3 cellular contexts compared by ENCODE assay signal in the genomic region with DNA sequence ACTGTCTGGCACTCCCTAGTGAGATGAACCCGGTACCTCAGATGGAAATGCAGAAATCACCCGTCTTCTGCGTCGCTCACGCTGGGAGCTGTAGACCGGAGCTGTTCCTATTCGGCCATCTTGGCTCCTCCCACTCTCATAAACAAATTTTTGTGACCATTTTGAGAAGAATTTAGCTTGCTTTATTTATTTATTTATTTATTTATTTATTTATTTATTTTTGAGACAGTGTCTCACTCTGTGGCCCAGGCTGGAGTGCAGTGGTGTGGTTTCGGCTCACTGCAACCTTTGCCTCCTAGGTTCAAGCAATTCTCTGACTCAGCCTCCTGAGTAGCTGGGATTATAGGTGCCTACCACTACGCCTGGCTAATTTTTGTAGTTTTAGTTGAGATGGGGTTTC.
DNase-seq lines count a peak whose midpoint lies in the region; ATAC-seq, FAIRE-seq and TF ChIP-seq lines count a peak whose summit lies in the region.
"Not testable (repeated sequence)": the region's sequence is repeated elsewhere in the genome, so short reads cannot be mapped to it uniquely, and the experiment has no call there.

No MANE protein-coding gene starts in this region.

- FAIRE-seq in A549 (lab: Jason Lieb, UNC), result not testable (repeated sequence)

- H3K36me3 ChIP-seq in HEK293 (ENCODE audit: control insufficient read depth in 2 of 2, insufficient read depth in 1 of 2, low read length in 2 of 2), result not testable (repeated sequence)

- H3K4me1 Mint-ChIP-seq in activated CD4-positive, alpha-beta T cell treated with anti-CD3 and anti-CD28 coated beads, Interleukin-2, amount 10 ng/mL, durations not matched to agents 24 days and 14 days, result not testable (repeated sequence)

- H3K4me2 ChIP-seq in A549, result not testable (repeated sequence)

- not testable (repeated sequence) for H3K27ac Mint-ChIP-seq in activated CD4-positive, alpha-beta T cell treated with anti-CD3 and anti-CD28 coated beads, Interleukin-2, amount 10 ng/mL, durations not matched to agents 24 days and 14 days

- not testable (repeated sequence) for H3K9me3 Mint-ChIP-seq in activated CD4-positive, alpha-beta T cell treated with anti-CD3 and anti-CD28 coated beads, Interleukin-2, amount 10 ng/mL, durations not matched to agents 24 days and 14 days

- DNase-seq in A549 (ENCODE audit: low read depth in 1 of 2, low spot score in 1 of 2), result not testable (repeated sequence)
- peak; percentile 4 for DNase-seq in activated CD4-positive, alpha-beta T cell treated with anti-CD3 and anti-CD28 coated beads, Interleukin-2, amount 10 ng/mL, durations not matched to agents 24 days and 14 days

- TF ChIP-seq CTCF in A549 (IDR thresholded peaks at IDR 0.05); HEK293 (tag by site-specific recombination; IDR thresholded peaks at IDR 0.05): not testable (repeated sequence)

- H3K4me3 Mint-ChIP-seq in activated CD4-positive, alpha-beta T cell treated with anti-CD3 and anti-CD28 coated beads, Interleukin-2, amount 10 ng/mL, durations not matched to agents 24 days and 14 days, result not testable (repeated sequence)

- H3K36me3 Mint-ChIP-seq in activated CD4-positive, alpha-beta T cell treated with anti-CD3 and anti-CD28 coated beads, Interleukin-2, amount 10 ng/mL, durations not matched to agents 24 days and 14 days (ENCODE audit: low read depth), result not testable (repeated sequence)

- TF ChIP-seq RAD21 in A549 (conservative IDR thresholded peaks at IDR 0.05 in 1 of 2, IDR thresholded peaks at IDR 0.05 in 1 of 2), result not testable (repeated sequence)

- POLR2A ChIA-PET in A549 (lab: Yijun Ruan, JAX); HEK293 (lab: Yijun Ruan, JAX): not testable (repeated sequence)

- ATAC-seq in A549, result not testable (repeated sequence)

- CTCF ChIA-PET in A549 (lab: Yijun Ruan, JAX); HEK293 (lab: Yijun Ruan, JAX): not testable (repeated sequence)

- intact Hi-C loops in activated CD4-positive, alpha-beta T cell treated with anti-CD3 and anti-CD28 coated beads, Interleukin-2, amount 10 ng/mL, durations not matched to agents 24 days and 14 days (cut with micrococcal nuclease), result not testable (repeated sequence)

- H3K27me3 Mint-ChIP-seq in activated CD4-positive, alpha-beta T cell treated with anti-CD3 and anti-CD28 coated beads, Interleukin-2, amount 10 ng/mL, durations not matched to agents 24 days and 14 days, result not testable (repeated sequence)

- not testable (repeated sequence) for TF ChIP-seq EP300 in A549 (IDR thresholded peaks at IDR 0.05)

- H3K4me3 ChIP-seq in A549; HEK293 (ENCODE audit: low read depth, low read length): not testable (repeated sequence)

- WGBS in A549 (ENCODE audit: missing lambda C conversion rate), result 54% methylated on average over 9 of the region's 9 CpGs

- H3K9me3 ChIP-seq in A549; HEK293 (ENCODE audit: control insufficient read depth, insufficient read depth, low read depth, low read length): not testable (repeated sequence)

- TF ChIP-seq POLR2A in A549 (IDR thresholded peaks at IDR 0.05; ENCODE audit: low read length), result not testable (repeated sequence)

- H3K4me1 ChIP-seq in A549; HEK293 (ENCODE audit: control insufficient read depth, insufficient read depth, low read length): not testable (repeated sequence)

- H3K27ac ChIP-seq in A549; HEK293 (ENCODE audit: extremely low read depth, low read depth, low read length): not testable (repeated sequence)

TF ChIP-seq in A549, 52 proteins besides CTCF, POLR2A, EP300 and RAD21:
- peak; percentile 71 for TF ChIP-seq ZC3H11A (IDR thresholded peaks at IDR 0.05)

TF ChIP-seq in HEK293, 187 proteins besides CTCF, POLR2A, EP300 and RAD21:
- peak; percentile 83; the same call in 1 of the 2 replicates for TF ChIP-seq ZNF394 (tag by site-specific recombination; IDR thresholded peaks at IDR 0.05; ENCODE audit: borderline replicate concordance)
- TF ChIP-seq ZBTB11 (tag by site-specific recombination; conservative IDR thresholded peaks at IDR 0.05; ENCODE audit: low read depth), result peak; percentile 73
- TF ChIP-seq ZNF426 (tag by site-specific recombination; IDR thresholded peaks at IDR 0.05), result peak; percentile 60
- TF ChIP-seq ZNF266 (tag by site-specific recombination; IDR thresholded peaks at IDR 0.05; ENCODE audit: low read depth), result peak; percentile 50; the same call in 1 of the 2 replicates
- peak; percentile 62 for TF ChIP-seq ZNF555 (tag by site-specific recombination; conservative IDR thresholded peaks at IDR 0.05)
- peak; percentile 22; the same call in 1 of the 2 replicates for TF ChIP-seq ZNF433 (tag by site-specific recombination; IDR thresholded peaks at IDR 0.05; ENCODE audit: low read depth)
- TF ChIP-seq ZNF510 (tag by site-specific recombination; IDR thresholded peaks at IDR 0.05; ENCODE audit: insufficient replicate concordance), result peak; percentile 43
- TF ChIP-seq, protein P1, sequence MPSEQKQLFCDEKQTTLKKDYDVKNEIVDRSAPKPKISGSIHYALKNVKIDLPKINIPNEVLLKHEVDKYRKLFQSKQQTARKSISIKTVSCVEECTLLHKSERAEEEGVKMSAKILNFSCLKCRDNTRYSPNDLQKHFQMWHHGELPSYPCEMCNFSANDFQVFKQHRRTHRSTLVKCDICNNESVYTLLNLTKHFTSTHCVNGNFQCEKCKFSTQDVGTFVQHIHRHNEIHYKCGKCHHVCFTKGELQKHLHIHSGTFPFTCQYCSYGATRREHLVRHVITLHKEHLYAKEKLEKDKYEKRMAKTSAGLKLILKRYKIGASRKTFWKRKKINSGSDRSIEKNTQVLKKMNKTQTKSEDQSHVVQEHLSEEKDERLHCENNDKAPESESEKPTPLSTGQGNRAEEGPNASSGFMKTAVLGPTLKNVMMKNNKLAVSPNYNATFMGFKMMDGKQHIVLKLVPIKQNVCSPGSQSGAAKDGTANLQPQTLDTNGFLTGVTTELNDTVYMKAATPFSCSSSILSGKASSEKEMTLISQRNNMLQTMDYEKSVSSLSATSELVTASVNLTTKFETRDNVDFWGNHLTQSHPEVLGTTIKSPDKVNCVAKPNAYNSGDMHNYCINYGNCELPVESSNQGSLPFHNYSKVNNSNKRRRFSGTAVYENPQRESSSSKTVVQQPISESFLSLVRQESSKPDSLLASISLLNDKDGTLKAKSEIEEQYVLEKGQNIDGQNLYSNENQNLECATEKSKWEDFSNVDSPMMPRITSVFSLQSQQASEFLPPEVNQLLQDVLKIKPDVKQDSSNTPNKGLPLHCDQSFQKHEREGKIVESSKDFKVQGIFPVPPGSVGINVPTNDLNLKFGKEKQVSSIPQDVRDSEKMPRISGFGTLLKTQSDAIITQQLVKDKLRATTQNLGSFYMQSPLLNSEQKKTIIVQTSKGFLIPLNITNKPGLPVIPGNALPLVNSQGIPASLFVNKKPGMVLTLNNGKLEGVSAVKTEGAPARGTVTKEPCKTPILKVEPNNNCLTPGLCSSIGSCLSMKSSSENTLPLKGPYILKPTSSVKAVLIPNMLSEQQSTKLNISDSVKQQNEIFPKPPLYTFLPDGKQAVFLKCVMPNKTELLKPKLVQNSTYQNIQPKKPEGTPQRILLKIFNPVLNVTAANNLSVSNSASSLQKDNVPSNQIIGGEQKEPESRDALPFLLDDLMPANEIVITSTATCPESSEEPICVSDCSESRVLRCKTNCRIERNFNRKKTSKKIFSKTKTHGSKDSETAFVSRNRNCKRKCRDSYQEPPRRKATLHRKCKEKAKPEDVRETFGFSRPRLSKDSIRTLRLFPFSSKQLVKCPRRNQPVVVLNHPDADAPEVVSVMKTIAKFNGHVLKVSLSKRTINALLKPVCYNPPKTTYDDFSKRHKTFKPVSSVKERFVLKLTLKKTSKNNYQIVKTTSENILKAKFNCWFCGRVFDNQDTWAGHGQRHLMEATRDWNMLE (tag by site-specific recombination; conservative IDR thresholded peaks at IDR 0.05; ENCODE audit: low read depth), result peak; percentile 70
- 0 out of 2 replicates have a peak, but pooled peaks have one; percentile 16 for TF ChIP-seq ZNF664 (tag by site-specific recombination; IDR thresholded peaks at IDR 0.05)
- TF ChIP-seq ZNF140 (tag by site-specific recombination; IDR thresholded peaks at IDR 0.05), result peak; percentile 57
- TF ChIP-seq ZNF623 (tag by site-specific recombination; IDR thresholded peaks at IDR 0.05), result peak; percentile 65
- peak; percentile 66; the same call in 1 of the 2 replicates for TF ChIP-seq ZNF202 (tag by site-specific recombination; IDR thresholded peaks at IDR 0.05; ENCODE audit: borderline replicate concordance)
- TF ChIP-seq ZNF404 (tag by site-specific recombination; IDR thresholded peaks at IDR 0.05), result 0 out of 2 replicates have a peak, but pooled peaks have one; percentile 29
TF ChIP-seq in HEK293: peak in this region for 13; not testable (repeated sequence) for 174.
